ENCODE assay signal across 21 cellular contexts in genomic region chr7:151679073-151679708, GRCh38.
A peak's percentile ranks its signal among the peaks of the same experiment; 100 is the strongest.
DNase-seq lines count a peak whose midpoint lies in the region; ATAC-seq, FAIRE-seq and TF ChIP-seq lines count a peak whose summit lies in the region.
"Had no signal": no experiment of that assay in that cellular context is flagged by ENCODE, and none has a peak within 500 bp of the region (broad histone marks: within the 10 kb centered on the region; RNA-seq: fewer than 3 reads in every experiment).

No MANE protein-coding gene starts in this region.

- DNase-seq in esophagus squamous epithelium (lab: John Stamatoyannopoulos, UW), result no peak
- DNase-seq in neuronal stem cell (ENCODE audit: low spot score), result no peak
- no peak for DNase-seq in medulla oblongata (ENCODE audit: extremely low spot score)
- DNase-seq in hepatic stellate cell (ENCODE audit: low spot score), result no peak
- DNase-seq in urothelium cell line (ENCODE audit: low spot score), result no peak
- DNase-seq: activated CD4-positive, alpha-beta T cell treated with anti-CD3 and anti-CD28 coated beads, Interleukin-2, amount 50 U/mL, for 1 hour; CD4-positive, alpha-beta memory T cell; DMS53; dorsolateral prefrontal cortex; KG1; naive B cell; NCI-H1048; NCI-H2081 treated with DMSO at 0.1 percent for 48 hours; NCI-H510A treated with DMSO at 0.1 percent for 48 hours; psoas muscle; thyroid gland had no signal

- H3K4me1 ChIP-seq in BLaER1 (peaks cover 49% of the 10 kb centered on the region), Loucy (ENCODE audit: insufficient read depth, low read length, poor library complexity, severe bottlenecking) (peaks cover 46% of the 10 kb centered on the region), esophagus squamous epithelium (peaks cover 27 to 73% (median 40%) of the 10 kb centered on the region in 3 donors), neuronal stem cell (ENCODE audit: control insufficient read depth in 2 of 2, insufficient read depth in 1 of 2, low read depth in 1 of 2, low read length in 2 of 2) (peaks cover 1 to 7% of the 10 kb centered on the region in 2 donors)

- H3K18ac ChIP-seq in neuronal stem cell (ENCODE audit: low read length), result peak overlapping the region; percentile 35

- H2BK15ac ChIP-seq in neuronal stem cell (ENCODE audit: low read length), result no peak overlapping the region

- no peak overlapping the region for H2BK5ac ChIP-seq in neuronal stem cell (ENCODE audit: low read length)

- no peak overlapping the region for H2BK120ac ChIP-seq in neuronal stem cell (ENCODE audit: low read depth, low read length)

- H4K20me1 ChIP-seq in BLaER1 (no peaks in the 10 kb centered on the region), Loucy (ENCODE audit: insufficient read depth, low read length, poor library complexity, severe bottlenecking) (no peaks in the 10 kb centered on the region)

- H3K27me3 ChIP-seq in BLaER1, result no peaks in the 10 kb centered on the region
- no peaks in the 10 kb centered on the region for H3K27me3 ChIP-seq in Loucy (ENCODE audit: insufficient read depth, low read length, poor library complexity, severe bottlenecking)
- no peaks in the 10 kb centered on the region for H3K27me3 ChIP-seq in esophagus squamous epithelium
- no peaks in the 10 kb centered on the region for H3K27me3 ChIP-seq in neuronal stem cell (ENCODE audit: control insufficient read depth in 3 of 3, insufficient read depth in 3 of 3, low read depth in 1 of 3, low read length in 3 of 3)
- H3K27me3 ChIP-seq: dorsolateral prefrontal cortex, thyroid gland had no signal

- no peak overlapping the region for H2AK5ac ChIP-seq in neuronal stem cell (ENCODE audit: low read depth, low read length)

- no peak overlapping the region for H3K4ac ChIP-seq in neuronal stem cell (ENCODE audit: low read length)

- H4K91ac ChIP-seq in neuronal stem cell (ENCODE audit: low read depth, low read length, poor library complexity), result no peak overlapping the region

- WGBS in esophagus squamous epithelium, 2 donors, result 41 to 46% methylated on average over 4 of the region's 8 CpGs
- no CpG with 5 or more reads among the region's 8 CpGs for WGBS in neuronal stem cell (ENCODE audit: extremely low coverage in 2 of 2, insufficient read length in 2 of 2, insufficient replicate concordance in 1 of 2), 2 donors

- H3K9me3 ChIP-seq in BLaER1 (no peaks in the 10 kb centered on the region), Loucy (ENCODE audit: insufficient read depth, low read depth, low read length) (no peaks in the 10 kb centered on the region), esophagus squamous epithelium (no peaks in the 10 kb centered on the region), neuronal stem cell (replicated peaks in 1 of 2; ENCODE audit: control insufficient read depth in 2 of 2, insufficient read depth in 1 of 2, low read depth in 1 of 2, low read length in 2 of 2) (no peaks in the 10 kb centered on the region)
- H3K9me3 ChIP-seq: psoas muscle, thyroid gland had no signal

- H3K4me2 ChIP-seq in BLaER1 (peak overlapping the region; percentile 64), Loucy (ENCODE audit: low read depth, low read length, poor library complexity, severe bottlenecking) (peak overlapping the region; percentile 69), neuronal stem cell (ENCODE audit: insufficient read depth, low read length, poor library complexity, severe bottlenecking) (no peak overlapping the region)

- no peaks in the 10 kb centered on the region for H3K9me2 ChIP-seq in Loucy (replicated peaks; ENCODE audit: low read depth, low read length)

- TF ChIP-seq CTCF in Loucy (conservative IDR thresholded peaks at IDR 0.05; ENCODE audit: low read length) (peak; percentile 26; the same call in 1 of the 2 replicates), esophagus squamous epithelium (IDR thresholded peaks at IDR 0.05) (no peak)

- no peak overlapping the region for H2BK12ac ChIP-seq in neuronal stem cell (ENCODE audit: low read length)

- no peaks in the 10 kb centered on the region for H3K79me2 ChIP-seq in Loucy (ENCODE audit: insufficient read depth, low read length)

- H3K36me3 ChIP-seq in BLaER1 (peaks cover 3% of the 10 kb centered on the region; the same call in 1 of the 2 replicates), Loucy (ENCODE audit: insufficient read depth, low read length) (no peaks in the 10 kb centered on the region), esophagus squamous epithelium (peaks cover 0 to 13% (median 0%) of the 10 kb centered on the region in 3 donors), neuronal stem cell (replicated peaks in 1 of 2; ENCODE audit: control insufficient read depth in 2 of 2, insufficient read depth in 2 of 2, low read length in 2 of 2) (no peaks in the 10 kb centered on the region)
- H3K36me3 ChIP-seq: thyroid gland had no signal

- H3K9ac ChIP-seq in BLaER1 (no peak overlapping the region; the same call in 1 of the 2 replicates), Loucy (ENCODE audit: low read depth, low read length, poor library complexity, severe bottlenecking) (peak overlapping the region; percentile 72), neuronal stem cell (ENCODE audit: low read depth, low read length, poor library complexity) (no peak overlapping the region)

- peaks cover 9% of the 10 kb centered on the region; the same call in 1 of the 2 replicates for H3F3A ChIP-seq in Loucy (ENCODE audit: low read depth)

- H3K79me1 ChIP-seq in neuronal stem cell (ENCODE audit: low read depth, low read length), result no peaks in the 10 kb centered on the region

- H3K23ac ChIP-seq in neuronal stem cell (ENCODE audit: low read depth, low read length, poor library complexity), result no peak overlapping the region

- H3K14ac ChIP-seq in neuronal stem cell (ENCODE audit: low read length), result no peak overlapping the region

- H3K4me3 ChIP-seq in BLaER1 (no peak overlapping the region), Loucy (ENCODE audit: low read length, poor library complexity, severe bottlenecking) (peak overlapping the region; percentile 30), esophagus squamous epithelium (no peak overlapping the region), neuronal stem cell (ENCODE audit: low read length in 2 of 2) (no peak overlapping the region)
- H3K4me3 ChIP-seq: dorsolateral prefrontal cortex, psoas muscle, thyroid gland had no signal

- TF ChIP-seq POLR2A in esophagus squamous epithelium (IDR thresholded peaks at IDR 0.05), result no peak

- intact Hi-C loops in esophagus squamous epithelium (cut with DNase I), result no loop called here

- no peak for ATAC-seq in HG02678 (IDR thresholded peaks at IDR 0.05; ENCODE audit: unreplicated experiment)
- ATAC-seq: psoas muscle had no signal

- H3K27ac ChIP-seq in BLaER1, result peak overlapping the region; percentile 43; the same call in 1 of the 2 replicates
- H3K27ac ChIP-seq in esophagus squamous epithelium, result peak overlapping the region; percentile 53 to 95 (median 86)
- H3K27ac ChIP-seq in neuronal stem cell (replicated peaks; ENCODE audit: low read length), result no peak overlapping the region
- H3K27ac ChIP-seq: psoas muscle had no signal

- FAIRE-seq in urothelium cell line (lab: Jason Lieb, UNC), result no peak
- FAIRE-seq: bronchial epithelial cell, H54 had no signal

- no peak overlapping the region for H4K8ac ChIP-seq in neuronal stem cell (ENCODE audit: low read depth, low read length)

- H2AFZ ChIP-seq in Loucy (ENCODE audit: low read length) (peak overlapping the region; percentile 75), neuronal stem cell (ENCODE audit: low read length) (peak overlapping the region; percentile 39)
